ENCODE assay signal across 1 cellular context in genomic region chr16:68528686-68529379, GRCh38.
TF ChIP-seq lines count a peak whose summit lies in the region.

No MANE protein-coding gene starts in this region.

TF ChIP-seq in HepG2, 621 proteins besides CTCF, POLR2A, EP300 and RAD21 (continued from another document and continues in another):
- TF ChIP-seq, protein P1, sequence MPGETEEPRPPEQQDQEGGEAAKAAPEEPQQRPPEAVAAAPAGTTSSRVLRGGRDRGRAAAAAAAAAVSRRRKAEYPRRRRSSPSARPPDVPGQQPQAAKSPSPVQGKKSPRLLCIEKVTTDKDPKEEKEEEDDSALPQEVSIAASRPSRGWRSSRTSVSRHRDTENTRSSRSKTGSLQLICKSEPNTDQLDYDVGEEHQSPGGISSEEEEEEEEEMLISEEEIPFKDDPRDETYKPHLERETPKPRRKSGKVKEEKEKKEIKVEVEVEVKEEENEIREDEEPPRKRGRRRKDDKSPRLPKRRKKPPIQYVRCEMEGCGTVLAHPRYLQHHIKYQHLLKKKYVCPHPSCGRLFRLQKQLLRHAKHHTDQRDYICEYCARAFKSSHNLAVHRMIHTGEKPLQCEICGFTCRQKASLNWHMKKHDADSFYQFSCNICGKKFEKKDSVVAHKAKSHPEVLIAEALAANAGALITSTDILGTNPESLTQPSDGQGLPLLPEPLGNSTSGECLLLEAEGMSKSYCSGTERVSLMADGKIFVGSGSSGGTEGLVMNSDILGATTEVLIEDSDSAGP (CRISPR knock-in tag; IDR thresholded peaks at IDR 0.05; ENCODE audit: borderline replicate concordance), result peak; percentile 76
- TF ChIP-seq EED (CRISPR knock-in tag; IDR thresholded peaks at IDR 0.05), result peak; percentile 88
- TF ChIP-seq STAG1 (CRISPR knock-in tag; IDR thresholded peaks at IDR 0.05), result peak; percentile 94
- TF ChIP-seq JUN (CRISPR knock-in tag; IDR thresholded peaks at IDR 0.05), result peak; percentile 22; the same call in 1 of the 2 replicates
- no peak; the same call in 1 of the 2 replicates for TF ChIP-seq SP5 (CRISPR knock-in tag; IDR thresholded peaks at IDR 0.05; ENCODE audit: borderline replicate concordance, low read depth)
- peak; percentile 67; the same call in 1 of the 2 replicates for TF ChIP-seq HBP1 (CRISPR knock-in tag; IDR thresholded peaks at IDR 0.05; ENCODE audit: low read depth)
- TF ChIP-seq, protein P2, sequence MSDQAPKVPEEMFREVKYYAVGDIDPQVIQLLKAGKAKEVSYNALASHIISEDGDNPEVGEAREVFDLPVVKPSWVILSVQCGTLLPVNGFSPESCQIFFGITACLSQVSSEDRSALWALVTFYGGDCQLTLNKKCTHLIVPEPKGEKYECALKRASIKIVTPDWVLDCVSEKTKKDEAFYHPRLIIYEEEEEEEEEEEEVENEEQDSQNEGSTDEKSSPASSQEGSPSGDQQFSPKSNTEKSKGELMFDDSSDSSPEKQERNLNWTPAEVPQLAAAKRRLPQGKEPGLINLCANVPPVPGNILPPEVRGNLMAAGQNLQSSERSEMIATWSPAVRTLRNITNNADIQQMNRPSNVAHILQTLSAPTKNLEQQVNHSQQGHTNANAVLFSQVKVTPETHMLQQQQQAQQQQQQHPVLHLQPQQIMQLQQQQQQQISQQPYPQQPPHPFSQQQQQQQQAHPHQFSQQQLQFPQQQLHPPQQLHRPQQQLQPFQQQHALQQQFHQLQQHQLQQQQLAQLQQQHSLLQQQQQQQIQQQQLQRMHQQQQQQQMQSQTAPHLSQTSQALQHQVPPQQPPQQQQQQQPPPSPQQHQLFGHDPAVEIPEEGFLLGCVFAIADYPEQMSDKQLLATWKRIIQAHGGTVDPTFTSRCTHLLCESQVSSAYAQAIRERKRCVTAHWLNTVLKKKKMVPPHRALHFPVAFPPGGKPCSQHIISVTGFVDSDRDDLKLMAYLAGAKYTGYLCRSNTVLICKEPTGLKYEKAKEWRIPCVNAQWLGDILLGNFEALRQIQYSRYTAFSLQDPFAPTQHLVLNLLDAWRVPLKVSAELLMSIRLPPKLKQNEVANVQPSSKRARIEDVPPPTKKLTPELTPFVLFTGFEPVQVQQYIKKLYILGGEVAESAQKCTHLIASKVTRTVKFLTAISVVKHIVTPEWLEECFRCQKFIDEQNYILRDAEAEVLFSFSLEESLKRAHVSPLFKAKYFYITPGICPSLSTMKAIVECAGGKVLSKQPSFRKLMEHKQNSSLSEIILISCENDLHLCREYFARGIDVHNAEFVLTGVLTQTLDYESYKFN (CRISPR knock-in tag; conservative IDR thresholded peaks at IDR 0.05), result peak; percentile 50
- TF ChIP-seq TFE3 (CRISPR knock-in tag; IDR thresholded peaks at IDR 0.05), result 0 out of 2 replicates have a peak, but pooled peaks have one; percentile 13
- peak; percentile 75 for TF ChIP-seq MIER2 (CRISPR knock-in tag; IDR thresholded peaks at IDR 0.05)
- 0 out of 2 replicates have a peak, but pooled peaks have one; percentile 24 for TF ChIP-seq GZF1 (CRISPR knock-in tag; IDR thresholded peaks at IDR 0.05)
- TF ChIP-seq ATF2 (CRISPR knock-in tag; IDR thresholded peaks at IDR 0.05), result peak; percentile 75
- TF ChIP-seq SP1 (IDR thresholded peaks at IDR 0.05), result no peak
- TF ChIP-seq SP1 (CRISPR knock-in tag; IDR thresholded peaks at IDR 0.05), result 0 out of 2 replicates have a peak, but pooled peaks have one; percentile 51
- no peak for TF ChIP-seq SOX13 (IDR thresholded peaks at IDR 0.05)
- TF ChIP-seq SOX13 (CRISPR knock-in tag; conservative IDR thresholded peaks at IDR 0.05 in 1 of 2, IDR thresholded peaks at IDR 0.05 in 1 of 2), result 0 out of 4 replicates have a peak, but pooled peaks of 1 of the 2 experiments have one; percentile 23
- TF ChIP-seq, protein P3, sequence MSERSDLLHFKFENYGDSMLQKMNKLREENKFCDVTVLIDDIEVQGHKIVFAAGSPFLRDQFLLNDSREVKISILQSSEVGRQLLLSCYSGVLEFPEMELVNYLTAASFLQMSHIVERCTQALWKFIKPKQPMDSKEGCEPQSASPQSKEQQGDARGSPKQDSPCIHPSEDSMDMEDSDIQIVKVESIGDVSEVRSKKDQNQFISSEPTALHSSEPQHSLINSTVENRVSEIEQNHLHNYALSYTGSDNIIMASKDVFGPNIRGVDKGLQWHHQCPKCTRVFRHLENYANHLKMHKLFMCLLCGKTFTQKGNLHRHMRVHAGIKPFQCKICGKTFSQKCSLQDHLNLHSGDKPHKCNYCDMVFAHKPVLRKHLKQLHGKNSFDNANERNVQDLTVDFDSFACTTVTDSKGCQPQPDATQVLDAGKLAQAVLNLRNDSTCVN (CRISPR knock-in tag; IDR thresholded peaks at IDR 0.05; ENCODE audit: borderline replicate concordance), result peak; percentile 62; the same call in 1 of the 2 replicates
- peak; percentile 74; the same call in 1 of the 2 replicates for TF ChIP-seq MYC (CRISPR knock-in tag; IDR thresholded peaks at IDR 0.05; ENCODE audit: borderline replicate concordance)
- TF ChIP-seq DBP (CRISPR knock-in tag; IDR thresholded peaks at IDR 0.05; ENCODE audit: not compliant biosample characterization), result peak; percentile 56
- no peak for TF ChIP-seq FOXA1 (IDR thresholded peaks at IDR 0.05)
- TF ChIP-seq FOXA1 (CRISPR knock-in tag; IDR thresholded peaks at IDR 0.05), result 0 out of 2 replicates have a peak, but pooled peaks have one; percentile 15
- peak in 1 of 2 experiments; percentile 77; a peak in 2 of 4 replicates for TF ChIP-seq KLF16 (CRISPR knock-in tag; IDR thresholded peaks at IDR 0.05)
- no peak for TF ChIP-seq MIXL1 (CRISPR knock-in tag; IDR thresholded peaks at IDR 0.05)
- peak; percentile 76 for TF ChIP-seq ZMYM3 (CRISPR knock-in tag; IDR thresholded peaks at IDR 0.05)
- peak; percentile 66 for TF ChIP-seq ELF3 (CRISPR knock-in tag; IDR thresholded peaks at IDR 0.05)
- TF ChIP-seq, protein P4, sequence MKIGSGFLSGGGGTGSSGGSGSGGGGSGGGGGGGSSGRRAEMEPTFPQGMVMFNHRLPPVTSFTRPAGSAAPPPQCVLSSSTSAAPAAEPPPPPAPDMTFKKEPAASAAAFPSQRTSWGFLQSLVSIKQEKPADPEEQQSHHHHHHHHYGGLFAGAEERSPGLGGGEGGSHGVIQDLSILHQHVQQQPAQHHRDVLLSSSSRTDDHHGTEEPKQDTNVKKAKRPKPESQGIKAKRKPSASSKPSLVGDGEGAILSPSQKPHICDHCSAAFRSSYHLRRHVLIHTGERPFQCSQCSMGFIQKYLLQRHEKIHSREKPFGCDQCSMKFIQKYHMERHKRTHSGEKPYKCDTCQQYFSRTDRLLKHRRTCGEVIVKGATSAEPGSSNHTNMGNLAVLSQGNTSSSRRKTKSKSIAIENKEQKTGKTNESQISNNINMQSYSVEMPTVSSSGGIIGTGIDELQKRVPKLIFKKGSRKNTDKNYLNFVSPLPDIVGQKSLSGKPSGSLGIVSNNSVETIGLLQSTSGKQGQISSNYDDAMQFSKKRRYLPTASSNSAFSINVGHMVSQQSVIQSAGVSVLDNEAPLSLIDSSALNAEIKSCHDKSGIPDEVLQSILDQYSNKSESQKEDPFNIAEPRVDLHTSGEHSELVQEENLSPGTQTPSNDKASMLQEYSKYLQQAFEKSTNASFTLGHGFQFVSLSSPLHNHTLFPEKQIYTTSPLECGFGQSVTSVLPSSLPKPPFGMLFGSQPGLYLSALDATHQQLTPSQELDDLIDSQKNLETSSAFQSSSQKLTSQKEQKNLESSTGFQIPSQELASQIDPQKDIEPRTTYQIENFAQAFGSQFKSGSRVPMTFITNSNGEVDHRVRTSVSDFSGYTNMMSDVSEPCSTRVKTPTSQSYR (CRISPR knock-in tag; IDR thresholded peaks at IDR 0.05; ENCODE audit: borderline replicate concordance), result peak; percentile 38; the same call in 1 of the 2 replicates
- TF ChIP-seq, protein P5, sequence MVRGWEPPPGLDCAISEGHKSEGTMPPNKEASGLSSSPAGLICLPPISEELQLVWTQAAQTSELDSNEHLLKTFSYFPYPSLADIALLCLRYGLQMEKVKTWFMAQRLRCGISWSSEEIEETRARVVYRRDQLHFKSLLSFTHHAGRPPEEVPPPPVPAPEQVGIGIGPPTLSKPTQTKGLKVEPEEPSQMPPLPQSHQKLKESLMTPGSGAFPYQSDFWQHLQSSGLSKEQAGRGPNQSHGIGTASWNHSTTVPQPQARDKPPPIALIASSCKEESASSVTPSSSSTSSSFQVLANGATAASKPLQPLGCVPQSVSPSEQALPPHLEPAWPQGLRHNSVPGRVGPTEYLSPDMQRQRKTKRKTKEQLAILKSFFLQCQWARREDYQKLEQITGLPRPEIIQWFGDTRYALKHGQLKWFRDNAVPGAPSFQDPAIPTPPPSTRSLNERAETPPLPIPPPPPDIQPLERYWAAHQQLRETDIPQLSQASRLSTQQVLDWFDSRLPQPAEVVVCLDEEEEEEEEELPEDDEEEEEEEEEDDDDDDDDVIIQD (CRISPR knock-in tag; IDR thresholded peaks at IDR 0.05; ENCODE audit: low read depth), result peak; percentile 45; the same call in 1 of the 2 replicates
- TF ChIP-seq GTF2F1 (IDR thresholded peaks at IDR 0.05; ENCODE audit: low read length), result 0 out of 2 replicates have a peak, but pooled peaks have one; percentile 31
- no peak for TF ChIP-seq ZNF790 (CRISPR knock-in tag; IDR thresholded peaks at IDR 0.05; ENCODE audit: borderline replicate concordance)
- TF ChIP-seq, protein P6, sequence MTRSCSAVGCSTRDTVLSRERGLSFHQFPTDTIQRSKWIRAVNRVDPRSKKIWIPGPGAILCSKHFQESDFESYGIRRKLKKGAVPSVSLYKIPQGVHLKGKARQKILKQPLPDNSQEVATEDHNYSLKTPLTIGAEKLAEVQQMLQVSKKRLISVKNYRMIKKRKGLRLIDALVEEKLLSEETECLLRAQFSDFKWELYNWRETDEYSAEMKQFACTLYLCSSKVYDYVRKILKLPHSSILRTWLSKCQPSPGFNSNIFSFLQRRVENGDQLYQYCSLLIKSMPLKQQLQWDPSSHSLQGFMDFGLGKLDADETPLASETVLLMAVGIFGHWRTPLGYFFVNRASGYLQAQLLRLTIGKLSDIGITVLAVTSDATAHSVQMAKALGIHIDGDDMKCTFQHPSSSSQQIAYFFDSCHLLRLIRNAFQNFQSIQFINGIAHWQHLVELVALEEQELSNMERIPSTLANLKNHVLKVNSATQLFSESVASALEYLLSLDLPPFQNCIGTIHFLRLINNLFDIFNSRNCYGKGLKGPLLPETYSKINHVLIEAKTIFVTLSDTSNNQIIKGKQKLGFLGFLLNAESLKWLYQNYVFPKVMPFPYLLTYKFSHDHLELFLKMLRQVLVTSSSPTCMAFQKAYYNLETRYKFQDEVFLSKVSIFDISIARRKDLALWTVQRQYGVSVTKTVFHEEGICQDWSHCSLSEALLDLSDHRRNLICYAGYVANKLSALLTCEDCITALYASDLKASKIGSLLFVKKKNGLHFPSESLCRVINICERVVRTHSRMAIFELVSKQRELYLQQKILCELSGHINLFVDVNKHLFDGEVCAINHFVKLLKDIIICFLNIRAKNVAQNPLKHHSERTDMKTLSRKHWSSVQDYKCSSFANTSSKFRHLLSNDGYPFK (CRISPR knock-in tag; IDR thresholded peaks at IDR 0.05; ENCODE audit: borderline replicate concordance), result 0 out of 2 replicates have a peak, but pooled peaks have one; percentile 50
- 0 out of 2 replicates have a peak, but pooled peaks have one; percentile 58 for TF ChIP-seq ZNF572 (CRISPR knock-in tag; IDR thresholded peaks at IDR 0.05)
- TF ChIP-seq FOXO1 (CRISPR knock-in tag; IDR thresholded peaks at IDR 0.05), result peak; percentile 80
- TF ChIP-seq ZC3H4 (CRISPR knock-in tag; IDR thresholded peaks at IDR 0.05; ENCODE audit: borderline replicate concordance), result no peak
- 0 out of 2 replicates have a peak, but pooled peaks have one; percentile 52 for TF ChIP-seq ARNTL (CRISPR knock-in tag; IDR thresholded peaks at IDR 0.05)
- 0 out of 2 replicates have a peak, but pooled peaks have one; percentile 66 for TF ChIP-seq KLF12 (CRISPR knock-in tag; IDR thresholded peaks at IDR 0.05; ENCODE audit: borderline replicate concordance)
- TF ChIP-seq NFYB (CRISPR knock-in tag; IDR thresholded peaks at IDR 0.05), result peak; percentile 27; the same call in 1 of the 2 replicates
- no peak for TF ChIP-seq ZNF496 (CRISPR knock-in tag; IDR thresholded peaks at IDR 0.05; ENCODE audit: insufficient replicate concordance)
- no peak for TF ChIP-seq ZNF615 (CRISPR knock-in tag; IDR thresholded peaks at IDR 0.05; ENCODE audit: borderline replicate concordance)
- TF ChIP-seq SYNCRIP (IDR thresholded peaks at IDR 0.05; ENCODE audit: insufficient read depth, low read depth, low read length), result no peak
- TF ChIP-seq KLF6 (CRISPR knock-in tag; IDR thresholded peaks at IDR 0.05), result peak; percentile 61; the same call in 1 of the 2 replicates
- peak; percentile 73; the same call in 1 of the 3 replicates for TF ChIP-seq MXI1 (IDR thresholded peaks at IDR 0.05; ENCODE audit: borderline replicate concordance, low read depth, low read length)
- TF ChIP-seq SRY (CRISPR knock-in tag; IDR thresholded peaks at IDR 0.05), result peak; percentile 59; the same call in 1 of the 2 replicates
